In genomic region chr1:228870041-228870713, GRCh38 we compare ENCODE assay signal across 17 cellular contexts.
"Had no signal": no experiment of that assay in that cellular context is flagged by ENCODE, and none has a peak within 500 bp of the region (broad histone marks: within the 10 kb centered on the region; RNA-seq: fewer than 3 reads in every experiment).

No MANE protein-coding gene starts in this region.

- H3K4me1 Mint-ChIP-seq: central memory CD8-positive, alpha-beta T cell; memory B cell had no signal

- H3K27ac ChIP-seq: body of pancreas, right atrium auricular region had no signal

- H3K27me3 ChIP-seq: body of pancreas, right atrium auricular region, stomach had no signal

- DNase-seq: activated CD4-positive, alpha-beta T cell treated with anti-CD3 and anti-CD28 coated beads for 48 hours; activated effector memory CD4-positive, alpha-beta T cell treated with Interleukin-2 at 50 U/mL for 16 hours; activated T-cell treated with anti-CD3 and anti-CD28 coated beads, Interleukin-2, amount 50 U/mL, for 1 hour; body of pancreas; endodermal cell; small intestine; stomach had no signal

- H3K4me3 Mint-ChIP-seq: activated naive CD4-positive, alpha-beta T cell treated with anti-CD3 and anti-CD28 coated beads, Interleukin-2, amount 50 U/mL, for 24 hours; central memory CD8-positive, alpha-beta T cell; dendritic cell treated with granulocyte-macrophage colony-stimulating factor and Interleukin-4, amounts not matched to agents 40 ng/mL and 50 ng/mL, for 4 days; endodermal cell; memory B cell; T-helper 1 cell treated with Interleukin-12 subunit alpha and Interleukin-12 subunit beta and Interleukin-4 antibody, amounts not matched to agents 30 μg/mL and 1 μg/mL, for 36 hours; type B pancreatic cell; WTC11 had no signal

- H3K4me3 ChIP-seq: body of pancreas, right atrium auricular region, stomach had no signal

- H3K36me3 Mint-ChIP-seq: activated naive CD4-positive, alpha-beta T cell treated with anti-CD3 and anti-CD28 coated beads, Interleukin-2, amount 50 U/mL, for 24 hours; memory B cell; type B pancreatic cell; WTC11 had no signal

- H3K9me3 ChIP-seq: body of pancreas, right atrium auricular region, stomach had no signal

- H3K27me3 Mint-ChIP-seq: activated naive CD4-positive, alpha-beta T cell treated with anti-CD3 and anti-CD28 coated beads, Interleukin-2, amount 50 U/mL, for 24 hours; central memory CD8-positive, alpha-beta T cell; type B pancreatic cell had no signal

- FAIRE-seq: small intestine had no signal

- H3K4me1 ChIP-seq: body of pancreas, right atrium auricular region had no signal

- H3K27ac Mint-ChIP-seq: activated naive CD4-positive, alpha-beta T cell treated with anti-CD3 and anti-CD28 coated beads, Interleukin-2, amount 50 U/mL, for 24 hours; dendritic cell treated with granulocyte-macrophage colony-stimulating factor and Interleukin-4, amounts not matched to agents 40 ng/mL and 50 ng/mL, for 4 days; endodermal cell; memory B cell; T-helper 1 cell treated with Interleukin-12 subunit alpha and Interleukin-12 subunit beta and Interleukin-4 antibody, amounts not matched to agents 30 μg/mL and 1 μg/mL, for 36 hours; type B pancreatic cell; WTC11 had no signal

- H3K9me3 Mint-ChIP-seq: activated naive CD4-positive, alpha-beta T cell treated with anti-CD3 and anti-CD28 coated beads, Interleukin-2, amount 50 U/mL, for 24 hours; central memory CD8-positive, alpha-beta T cell; dendritic cell treated with granulocyte-macrophage colony-stimulating factor and Interleukin-4, amounts not matched to agents 40 ng/mL and 50 ng/mL, for 4 days; endodermal cell; memory B cell; T-helper 1 cell treated with Interleukin-12 subunit alpha and Interleukin-12 subunit beta and Interleukin-4 antibody, amounts not matched to agents 30 μg/mL and 1 μg/mL, for 36 hours; type B pancreatic cell; WTC11 had no signal

- ATAC-seq: body of pancreas, left lobe of liver, SK-N-SH treated with all-trans-retinoic acid at 6 μM for 48 hours, WTC11 had no signal

- H3K36me3 ChIP-seq: right atrium auricular region, stomach had no signal
